14 cellular contexts compared by ENCODE assay signal in genomic region chr11:30919389-30920172, GRCh38.
DNase-seq lines count a peak whose midpoint lies in the region; ATAC-seq lines count a peak whose summit lies in the region.
"Had no signal": no experiment of that assay in that cellular context is flagged by ENCODE, and none has a peak within 500 bp of the region (broad histone marks: within the 10 kb centered on the region; RNA-seq: fewer than 3 reads in every experiment).

No MANE protein-coding gene starts in this region.

- H2AFZ ChIP-seq in neuron (ENCODE audit: low read depth, low read length) (no peak overlapping the region), Karpas-422 (ENCODE audit: low read length) (no peak overlapping the region)

- H3K4me1 ChIP-seq in neuron (ENCODE audit: insufficient read depth, low read length) (peaks cover 30% of the 10 kb centered on the region), Karpas-422 (ENCODE audit: low read length) (no peaks in the 10 kb centered on the region)
- H3K4me1 ChIP-seq: transverse colon had no signal

- no peaks in the 10 kb centered on the region for H3K9me3 Mint-ChIP-seq in activated CD4-positive, alpha-beta T cell treated with anti-CD3 and anti-CD28 coated beads, Interleukin-2, amount 10 ng/mL, durations not matched to agents 7 days and 5 days
- H3K9me3 Mint-ChIP-seq: immature natural killer cell had no signal

- ATAC-seq in GM18520 (IDR thresholded peaks at IDR 0.05; ENCODE audit: unreplicated experiment) = peak; percentile 39
- peak; percentile 73 for ATAC-seq in HG03159 (IDR thresholded peaks at IDR 0.05; ENCODE audit: unreplicated experiment)

- H3K4me3 Mint-ChIP-seq in activated CD4-positive, alpha-beta T cell treated with anti-CD3 and anti-CD28 coated beads, Interleukin-2, amount 10 ng/mL, durations not matched to agents 7 days and 5 days = no peak overlapping the region
- H3K4me3 Mint-ChIP-seq: immature natural killer cell had no signal

- H3K27me3 Mint-ChIP-seq in activated CD4-positive, alpha-beta T cell treated with anti-CD3 and anti-CD28 coated beads, Interleukin-2, amount 10 ng/mL, durations not matched to agents 7 days and 5 days = no peaks in the 10 kb centered on the region

- CTCF ChIA-PET in activated CD4-positive, alpha-beta T cell treated with anti-CD3 and anti-CD28 coated beads, Interleukin-2, amount 10 ng/mL, durations not matched to agents 7 days and 5 days (lab: Charles Lee) = no interaction called here

- POLR2A ChIA-PET in activated CD4-positive, alpha-beta T cell treated with anti-CD3 and anti-CD28 coated beads, Interleukin-2, amount 10 ng/mL, durations not matched to agents 7 days and 5 days (lab: Charles Lee) = no interaction called here

- H3K4me1 Mint-ChIP-seq in activated CD4-positive, alpha-beta T cell treated with anti-CD3 and anti-CD28 coated beads, Interleukin-2, amount 10 ng/mL, durations not matched to agents 7 days and 5 days = no peaks in the 10 kb centered on the region
- H3K4me1 Mint-ChIP-seq: immature natural killer cell had no signal

- in situ Hi-C loops in SK-MEL-5 (cut with HindIII; ENCODE audit: low pct_unique_long_range_greater_than_20kb, low sequenced_read_pairs) = no loop called here

- no peak overlapping the region for H3K4me2 ChIP-seq in Karpas-422 (ENCODE audit: low read depth, low read length, poor library complexity, severe bottlenecking)

- H3K36me3 ChIP-seq in neuron (ENCODE audit: insufficient read depth, low read length) = no peaks in the 10 kb centered on the region
- H3K36me3 ChIP-seq in Karpas-422 (ENCODE audit: insufficient read depth, low read length) = no peaks in the 10 kb centered on the region
- H3K36me3 ChIP-seq: transverse colon had no signal

- H3K4me3 ChIP-seq in neuron (ENCODE audit: low read length) = peak overlapping the region; percentile 2
- H3K4me3 ChIP-seq in Karpas-422 (ENCODE audit: low read length) = no peak overlapping the region
- H3K4me3 ChIP-seq: transverse colon had no signal

- H3K9ac ChIP-seq in Karpas-422 (ENCODE audit: low read length) = no peak overlapping the region

- H3K27ac ChIP-seq in Karpas-422 (ENCODE audit: low read length) = no peak overlapping the region
- H3K27ac ChIP-seq: transverse colon had no signal

- H3K27me3 ChIP-seq in neuron (ENCODE audit: insufficient read depth, low read length) = no peaks in the 10 kb centered on the region
- no peaks in the 10 kb centered on the region for H3K27me3 ChIP-seq in Karpas-422 (ENCODE audit: low read length)
- H3K27me3 ChIP-seq: transverse colon had no signal

- no peaks in the 10 kb centered on the region for H4K20me1 ChIP-seq in Karpas-422 (ENCODE audit: insufficient read depth, low read depth, low read length)

- no peaks in the 10 kb centered on the region for H3K36me3 Mint-ChIP-seq in activated CD4-positive, alpha-beta T cell treated with anti-CD3 and anti-CD28 coated beads, Interleukin-2, amount 10 ng/mL, durations not matched to agents 7 days and 5 days (ENCODE audit: low read depth)
- H3K36me3 Mint-ChIP-seq: immature natural killer cell had no signal

- no peaks in the 10 kb centered on the region for H3K9me2 ChIP-seq in Karpas-422 (replicated peaks; ENCODE audit: insufficient read depth, low read length)

- H3K9me3 ChIP-seq in neuron (ENCODE audit: low read length) (no peaks in the 10 kb centered on the region), Karpas-422 (ENCODE audit: low read length) (no peaks in the 10 kb centered on the region)
- H3K9me3 ChIP-seq: transverse colon had no signal

- DNase-seq in SK-MEL-5 (ENCODE audit: low read depth, low spot score) (peak; percentile 16), Karpas-422 (no peak), germinal center (ENCODE audit: low spot score) (no peak)
- DNase-seq in activated naive CD4-positive, alpha-beta T cell treated with Interleukin-2 at 50 U/mL for 16 hours = no peak
- DNase-seq in activated CD4-positive, alpha-beta T cell treated with anti-CD3 and anti-CD28 coated beads, Interleukin-2, amount 10 ng/mL, durations not matched to agents 7 days and 5 days = no peak
- DNase-seq: activated gamma-delta T cell treated with Interleukin-2 at 50 U/mL for 16 hours; DMS79 treated with DMSO at 0.1 percent for 48 hours; effector CD4-positive, alpha-beta T cell; immature natural killer cell; NCI-H1092; transverse colon had no signal

- no peaks in the 10 kb centered on the region for H3K79me2 ChIP-seq in Karpas-422 (ENCODE audit: low read length)

- no peak overlapping the region for H3K27ac Mint-ChIP-seq in activated CD4-positive, alpha-beta T cell treated with anti-CD3 and anti-CD28 coated beads, Interleukin-2, amount 10 ng/mL, durations not matched to agents 7 days and 5 days
- H3K27ac Mint-ChIP-seq: immature natural killer cell had no signal
